8 cellular contexts compared by ENCODE assay signal in the genomic region with DNA sequence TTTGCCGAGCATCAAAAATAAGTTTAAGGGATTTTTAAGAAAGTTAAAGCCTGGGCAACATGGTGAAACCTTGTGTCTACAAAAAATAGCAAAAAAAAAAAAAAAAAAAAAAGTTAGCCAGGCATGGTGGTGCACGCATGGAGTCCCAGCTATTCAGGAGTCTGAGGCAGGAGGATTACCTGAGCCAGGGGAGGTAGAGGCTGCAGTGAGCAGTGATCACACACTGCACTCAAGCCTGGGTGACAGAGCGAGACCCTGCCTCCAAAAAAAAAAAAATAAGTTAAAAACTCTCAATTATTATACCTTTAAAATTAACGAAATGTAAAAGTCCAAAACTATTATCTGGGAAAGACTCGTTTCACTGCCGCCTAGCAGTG. TPM values are rescaled to one million over a fixed set of nuclear protein-coding genes. Genes with fewer than 3 reads are reported as not detected.
DNase-seq lines count a peak whose midpoint lies in the region; ATAC-seq and TF ChIP-seq lines count a peak whose summit lies in the region.

No MANE protein-coding gene starts in this region.

- peaks cover 12% of the 10 kb centered on the region; the same call in 1 of the 2 replicates for H3K9me1 ChIP-seq in IMR-90 (ENCODE audit: insufficient read depth, low read length)

- peaks cover 6 to 23% of the 10 kb centered on the region in 2 experiments; a peak in 2 of 4 replicates for H3K79me1 ChIP-seq in IMR-90 (ENCODE audit: low read depth in 1 of 2, low read length in 2 of 2)

- no peak overlapping the region for H3K18ac ChIP-seq in IMR-90 (ENCODE audit: low read depth, low read length)

- H3K36me3 Mint-ChIP-seq in chondrocyte (ENCODE audit: low read depth), result peaks cover 23% of the 10 kb centered on the region

- H3K27me3 ChIP-seq in IMR-90 (ENCODE audit: control insufficient read depth, insufficient read depth, low read length) (no peaks in the 10 kb centered on the region), muscle layer of duodenum (ENCODE audit: low read depth, low read length) (no peaks in the 10 kb centered on the region)

- DNase-seq in AG09309 (ENCODE audit: low read depth), result no peak
- DNase-seq in IMR-90, result no peak
- DNase-seq in chondrocyte (ENCODE audit: low spot score), result no peak
- no peak for DNase-seq in GF-D8 (lab: John Stamatoyannopoulos, UW)
- DNase-seq in MV-4-11 (lab: John Stamatoyannopoulos, UW), result no peak
- no peak for DNase-seq in NCI-H1092 treated with DMSO at 0.1 percent for 48 hours (lab: John Stamatoyannopoulos, UW)

- no peak for TF ChIP-seq POLR2A in IMR-90 (IDR thresholded peaks at IDR 0.05; ENCODE audit: low read depth, low read length)

- H3K36me3 ChIP-seq in IMR-90 (ENCODE audit: control insufficient read depth, insufficient read depth, low read length) (peaks cover 13% of the 10 kb centered on the region), muscle layer of duodenum (ENCODE audit: control insufficient read depth in 1 of 2, insufficient read depth in 2 of 2, low read length in 2 of 2) (peaks cover 0 to 7% of the 10 kb centered on the region in 2 donors)

- no peak overlapping the region for H2BK20ac ChIP-seq in IMR-90 (ENCODE audit: low read depth, low read length)

- peaks cover 61% of the 10 kb centered on the region for H4K20me1 ChIP-seq in IMR-90 (ENCODE audit: insufficient read depth, low read length)

- H3K4me2 ChIP-seq in IMR-90 (ENCODE audit: low read depth, low read length), result peak overlapping the region; percentile 96

- H3K9me3 ChIP-seq in IMR-90 (ENCODE audit: control insufficient read depth, insufficient read depth, low read length) (no peaks in the 10 kb centered on the region), muscle layer of duodenum (ENCODE audit: control insufficient read depth in 1 of 2, low read length in 2 of 2) (no peaks in the 10 kb centered on the region)

- H4K91ac ChIP-seq in IMR-90 (ENCODE audit: insufficient read depth, low read depth, low read length), result peak overlapping the region; percentile 93; the same call in 1 of the 2 replicates

- 0% methylated on average over 2 of the region's 6 CpGs; no CpG with 5 or more reads in 1 of the 2 experiments for WGBS in IMR-90 (ENCODE audit: extremely low coverage in 2 of 2, insufficient read length in 1 of 2), 2 experiments

- peak overlapping the region; percentile 93 for H2BK5ac ChIP-seq in IMR-90 (ENCODE audit: low read depth, low read length, poor library complexity, severe bottlenecking)

- no peak overlapping the region for H2AFZ ChIP-seq in IMR-90 (replicated peaks; ENCODE audit: low read length, poor library complexity)

- peak overlapping the region; percentile 99 for H3K27ac Mint-ChIP-seq in chondrocyte (ENCODE audit: unreplicated experiment)

- peak overlapping the region; percentile 87 for H3K4ac ChIP-seq in IMR-90 (ENCODE audit: low read depth, low read length)

- no peaks in the 10 kb centered on the region for H3K27me3 Mint-ChIP-seq in chondrocyte (ENCODE audit: low read depth)

- H2BK120ac ChIP-seq in IMR-90 (ENCODE audit: low read depth, low read length), result no peak overlapping the region

- no peak for ATAC-seq in IMR-90 (ENCODE audit: low read depth)
- ATAC-seq in GM18517 (IDR thresholded peaks at IDR 0.05; ENCODE audit: unreplicated experiment), result no peak

- H2AK5ac ChIP-seq in IMR-90 (ENCODE audit: low read depth, low read length), result peak overlapping the region; percentile 96; the same call in 1 of the 2 replicates

- H3K27ac ChIP-seq in IMR-90 (ENCODE audit: insufficient read depth, low read length) (peak overlapping the region; percentile 100), muscle layer of duodenum (ENCODE audit: low read length) (peak overlapping the region; percentile 85)

- dilution Hi-C loops in IMR-90 (cut with HindIII; ENCODE audit: low sequenced_read_pairs, unreplicated experiment), result no loop called here

- in situ Hi-C loops in IMR-90 (cut with MboI; ENCODE audit: low sequenced_read_pairs), result no loop called here

- POLR2A ChIA-PET in IMR-90 (lab: Charles Lee; ENCODE audit: unreplicated experiment), result no interaction called here

- peak overlapping the region; percentile 80 for H3K23ac ChIP-seq in IMR-90 (ENCODE audit: low read depth, low read length)

- H3K4me1 Mint-ChIP-seq in chondrocyte (ENCODE audit: low read depth), result peaks cover 56% of the 10 kb centered on the region

- H3K56ac ChIP-seq in IMR-90 (ENCODE audit: extremely low read depth, insufficient read depth, low read length), result peak overlapping the region; percentile 84; the same call in 1 of the 2 replicates

- peaks cover 10% of the 10 kb centered on the region for H3K4me1 ChIP-seq in IMR-90 (ENCODE audit: control insufficient read depth, insufficient read depth, low read length)
- H3K4me1 ChIP-seq in muscle layer of duodenum (ENCODE audit: control insufficient read depth in 1 of 2, insufficient read depth in 2 of 2, low read length in 2 of 2), result peaks cover 9 to 36% of the 10 kb centered on the region in 2 donors

- CTCF ChIA-PET in IMR-90 (lab: Yijun Ruan, JAX), result no interaction called here

- H3K9me3 Mint-ChIP-seq in chondrocyte (ENCODE audit: low read depth), result peaks cover 4% of the 10 kb centered on the region

- no peak for TF ChIP-seq RAD21 in IMR-90 (IDR thresholded peaks at IDR 0.05; ENCODE audit: low read length)

- no peak for TF ChIP-seq CTCF in AG09309 (IDR thresholded peaks at IDR 0.05; ENCODE audit: control insufficient read depth, insufficient read depth, low read depth, low read length, missing control alignments)
- no peak for TF ChIP-seq CTCF in IMR-90 (conservative IDR thresholded peaks at IDR 0.05; ENCODE audit: low read depth, low read length)
- no peak for TF ChIP-seq CTCF in chondrocyte (IDR thresholded peaks at IDR 0.05)

- intact Hi-C loops in IMR-90 (cut with micrococcal nuclease), result no loop called here

- TSS peak; percentile 30 for BruUV-seq in IMR-90 (replicated peaks; lab: Mats Ljungman, UMichigan)

- peak overlapping the region; percentile 85 for H3K14ac ChIP-seq in IMR-90 (replicated peaks; ENCODE audit: low read depth, low read length)

- H4K8ac ChIP-seq in IMR-90 (ENCODE audit: low read depth in 2 of 2, low read length in 2 of 2), result peak overlapping the region; percentile 73 to 79; a peak in 2 of 4 replicates

- no peak overlapping the region for H2BK15ac ChIP-seq in IMR-90 (ENCODE audit: low read depth, low read length)

- H3K9ac ChIP-seq in IMR-90 (ENCODE audit: low read depth, low read length), result peak overlapping the region; percentile 100

- peak overlapping the region; percentile 20 for H2AK9ac ChIP-seq in IMR-90 (replicated peaks; ENCODE audit: low read depth, low read length, poor library complexity)

- no peak overlapping the region for H4K5ac ChIP-seq in IMR-90 (ENCODE audit: low read depth, low read length)

- H3K4me3 ChIP-seq in AG09309 (ENCODE audit: control insufficient read depth, low read depth, low read length), result peak overlapping the region; percentile 68
- peak overlapping the region; percentile 98 for H3K4me3 ChIP-seq in IMR-90 (ENCODE audit: insufficient read depth, low read depth, low read length)
- peak overlapping the region; percentile 78 to 96 for H3K4me3 ChIP-seq in muscle layer of duodenum (ENCODE audit: low read depth in 1 of 2, low read length in 2 of 2)

- peak overlapping the region; percentile 96 for H3K4me3 Mint-ChIP-seq in chondrocyte (ENCODE audit: unreplicated experiment)

TF ChIP-seq in IMR-90, 13 proteins besides CTCF, POLR2A, EP300 and RAD21:
- TF ChIP-seq BHLHE40 (IDR thresholded peaks at IDR 0.05; ENCODE audit: low read depth, low read length) (no peak), SMC3 (IDR thresholded peaks at IDR 0.05; ENCODE audit: low read depth, low read length) (no peak), FOS (IDR thresholded peaks at IDR 0.05; ENCODE audit: low read depth, low read length) (no peak), MXI1 (IDR thresholded peaks at IDR 0.05; ENCODE audit: borderline replicate concordance, low read depth, low read length) (no peak), MAZ (IDR thresholded peaks at IDR 0.05; ENCODE audit: borderline replicate concordance, low read depth, low read length) (no peak), NFE2L2 (IDR thresholded peaks at IDR 0.05; ENCODE audit: low read depth, low read length) (no peak), CEBPB (IDR thresholded peaks at IDR 0.05; ENCODE audit: low read depth, low read length) (no peak), RFX5 (IDR thresholded peaks at IDR 0.05; ENCODE audit: low read depth, low read length) (no peak), CHD1 (IDR thresholded peaks at IDR 0.05; ENCODE audit: low read depth, low read length) (no peak), MAFK (IDR thresholded peaks at IDR 0.05; ENCODE audit: low read depth, low read length) (no peak), RCOR1 (IDR thresholded peaks at IDR 0.05; ENCODE audit: insufficient replicate concordance, low read length) (no peak)
- TF ChIP-seq, protein P1, sequence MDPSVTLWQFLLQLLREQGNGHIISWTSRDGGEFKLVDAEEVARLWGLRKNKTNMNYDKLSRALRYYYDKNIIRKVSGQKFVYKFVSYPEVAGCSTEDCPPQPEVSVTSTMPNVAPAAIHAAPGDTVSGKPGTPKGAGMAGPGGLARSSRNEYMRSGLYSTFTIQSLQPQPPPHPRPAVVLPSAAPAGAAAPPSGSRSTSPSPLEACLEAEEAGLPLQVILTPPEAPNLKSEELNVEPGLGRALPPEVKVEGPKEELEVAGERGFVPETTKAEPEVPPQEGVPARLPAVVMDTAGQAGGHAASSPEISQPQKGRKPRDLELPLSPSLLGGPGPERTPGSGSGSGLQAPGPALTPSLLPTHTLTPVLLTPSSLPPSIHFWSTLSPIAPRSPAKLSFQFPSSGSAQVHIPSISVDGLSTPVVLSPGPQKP (IDR thresholded peaks at IDR 0.05; ENCODE audit: borderline replicate concordance, low read depth, low read length), result no peak
- TF ChIP-seq, protein P2, sequence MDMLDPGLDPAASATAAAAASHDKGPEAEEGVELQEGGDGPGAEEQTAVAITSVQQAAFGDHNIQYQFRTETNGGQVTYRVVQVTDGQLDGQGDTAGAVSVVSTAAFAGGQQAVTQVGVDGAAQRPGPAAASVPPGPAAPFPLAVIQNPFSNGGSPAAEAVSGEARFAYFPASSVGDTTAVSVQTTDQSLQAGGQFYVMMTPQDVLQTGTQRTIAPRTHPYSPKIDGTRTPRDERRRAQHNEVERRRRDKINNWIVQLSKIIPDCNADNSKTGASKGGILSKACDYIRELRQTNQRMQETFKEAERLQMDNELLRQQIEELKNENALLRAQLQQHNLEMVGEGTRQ (IDR thresholded peaks at IDR 0.05; ENCODE audit: low read depth, low read length), result no peak

RNA-seq across cellular contexts. Expression of a gene that starts 1.2 kb away (rescaled TPM):
- total RNA-seq in IMR-90 (2012; rRNA removed) (162 and 259 TPM in 2 replicates), chondrocyte (303 to 382 TPM (median 312 TPM) in 3 replicates)
- polyA plus RNA-seq in IMR-90 (2012; rRNA removed), result 226 and 237 TPM in 2 replicates
- polyA plus RNA-seq in IMR-90 (2012; cell fraction: cytosol; rRNA removed), result 118 and 149 TPM in 2 replicates
- polyA plus RNA-seq in IMR-90 (2012; cell fraction: nucleus; rRNA removed; ENCODE audit: low replicate concordance), result 74.5 and 135 TPM in 2 replicates

RNA-seq across cellular contexts. Expression of a gene that starts 35.0 kb away (rescaled TPM):
- total RNA-seq in IMR-90 (2012; rRNA removed), result 33.5 and 35.3 TPM in 2 replicates
- polyA plus RNA-seq in IMR-90 (2012; rRNA removed), result 23.4 and 24.5 TPM in 2 replicates
- 21.9 and 41.7 TPM in 2 replicates for polyA plus RNA-seq in IMR-90 (2012; cell fraction: cytosol; rRNA removed)
- 92.9 and 94.9 TPM in 2 replicates for polyA plus RNA-seq in IMR-90 (2012; cell fraction: nucleus; rRNA removed; ENCODE audit: low replicate concordance)
- total RNA-seq in chondrocyte, result 23.9 to 30.5 TPM (median 30.0 TPM) in 3 replicates
